In genomic region chr3:107824822-107825371, GRCh38 we compare ENCODE assay signal across 16 cellular contexts.
"Had no signal": no experiment of that assay in that cellular context is flagged by ENCODE, and none has a peak within 500 bp of the region (broad histone marks: within the 10 kb centered on the region; RNA-seq: fewer than 3 reads in every experiment).

No MANE protein-coding gene starts in this region.

- H3K4me1 ChIP-seq: body of pancreas, gastroesophageal sphincter, parathyroid adenoma had no signal

- H3K27me3 ChIP-seq: body of pancreas, neutrophil had no signal

- H3K9me3 Mint-ChIP-seq: activated CD4-positive, alpha-beta T cell treated with anti-CD3 and anti-CD28 coated beads, Interleukin-2, amount 10 ng/mL, durations not matched to agents 7 days and 5 days; activated naive CD4-positive, alpha-beta T cell treated with anti-CD3 and anti-CD28 coated beads for 36 hours; activated T-cell treated with anti-CD3 and anti-CD28 coated beads, Interleukin-2, amount 50 U/mL, for 24 hours; immature natural killer cell; naive thymus-derived CD8-positive, alpha-beta T cell; stimulated activated naive B cell treated with anti-CD40 and anti-IgM and Interleukin-4, amounts not matched to agents 10 μg/mL and 1 μg/mL and 100 μg/mL, for 72 hours had no signal

- H3K27ac Mint-ChIP-seq: activated CD4-positive, alpha-beta T cell treated with anti-CD3 and anti-CD28 coated beads, Interleukin-2, amount 10 ng/mL, durations not matched to agents 7 days and 5 days; activated CD8-positive, alpha-beta T cell treated with anti-CD3 and anti-CD28 coated beads, Interleukin-2, amount 10 ng/mL, durations not matched to agents 7 days and 5 days; activated naive CD4-positive, alpha-beta T cell treated with anti-CD3 and anti-CD28 coated beads for 36 hours; activated T-cell treated with anti-CD3 and anti-CD28 coated beads, Interleukin-2, amount 50 U/mL, for 24 hours; immature natural killer cell; naive thymus-derived CD8-positive, alpha-beta T cell; stimulated activated naive B cell treated with anti-CD40 and anti-IgM and Interleukin-4, amounts not matched to agents 10 μg/mL and 1 μg/mL and 100 μg/mL, for 72 hours had no signal

- H3K9me3 ChIP-seq: body of pancreas, gastroesophageal sphincter, heart right ventricle, neutrophil had no signal

- DNase-seq: activated CD4-positive, alpha-beta T cell treated with anti-CD3 and anti-CD28 coated beads, Interleukin-2, amount 10 ng/mL, durations not matched to agents 7 days and 5 days; activated CD8-positive, alpha-beta T cell treated with anti-CD3 and anti-CD28 coated beads, Interleukin-2, amount 10 ng/mL, durations not matched to agents 7 days and 5 days; activated naive CD4-positive, alpha-beta T cell treated with anti-CD3 and anti-CD28 coated beads for 36 hours; activated T-cell treated with anti-CD3 and anti-CD28 coated beads, Interleukin-2, amount 50 U/mL, for 24 hours; body of pancreas; central memory CD4-positive, alpha-beta T cell; erythroblast; heart right ventricle; immature natural killer cell; kidney glomerular epithelial cell; mesendoderm; naive thymus-derived CD8-positive, alpha-beta T cell; stimulated activated naive B cell treated with anti-CD40 and anti-IgM and Interleukin-4, amounts not matched to agents 10 μg/mL and 1 μg/mL and 100 μg/mL, for 72 hours had no signal

- H3K9ac ChIP-seq: parathyroid adenoma had no signal

- H3K36me3 Mint-ChIP-seq: immature natural killer cell; naive thymus-derived CD8-positive, alpha-beta T cell; stimulated activated naive B cell treated with anti-CD40 and anti-IgM and Interleukin-4, amounts not matched to agents 10 μg/mL and 1 μg/mL and 100 μg/mL, for 72 hours had no signal

- H3K4me1 Mint-ChIP-seq: activated CD4-positive, alpha-beta T cell treated with anti-CD3 and anti-CD28 coated beads, Interleukin-2, amount 10 ng/mL, durations not matched to agents 7 days and 5 days; immature natural killer cell; naive thymus-derived CD8-positive, alpha-beta T cell; stimulated activated naive B cell treated with anti-CD40 and anti-IgM and Interleukin-4, amounts not matched to agents 10 μg/mL and 1 μg/mL and 100 μg/mL, for 72 hours had no signal

- H3K4me3 Mint-ChIP-seq: activated CD4-positive, alpha-beta T cell treated with anti-CD3 and anti-CD28 coated beads, Interleukin-2, amount 10 ng/mL, durations not matched to agents 7 days and 5 days; activated CD8-positive, alpha-beta T cell treated with anti-CD3 and anti-CD28 coated beads, Interleukin-2, amount 10 ng/mL, durations not matched to agents 7 days and 5 days; activated naive CD4-positive, alpha-beta T cell treated with anti-CD3 and anti-CD28 coated beads for 36 hours; activated T-cell treated with anti-CD3 and anti-CD28 coated beads, Interleukin-2, amount 50 U/mL, for 24 hours; immature natural killer cell; naive thymus-derived CD8-positive, alpha-beta T cell; stimulated activated naive B cell treated with anti-CD40 and anti-IgM and Interleukin-4, amounts not matched to agents 10 μg/mL and 1 μg/mL and 100 μg/mL, for 72 hours had no signal

- H3K27ac ChIP-seq: body of pancreas, gastroesophageal sphincter, heart right ventricle, neutrophil, parathyroid adenoma had no signal

- H3K4me3 ChIP-seq: body of pancreas, gastroesophageal sphincter, heart right ventricle had no signal

- H3K36me3 ChIP-seq: gastroesophageal sphincter, heart right ventricle, neutrophil had no signal
